Comparison of ENCODE assay signal across 8 cellular contexts in genomic region chr6:57089687-57090457, GRCh38. TPM values are rescaled to one million over a fixed set of nuclear protein-coding genes. Genes with fewer than 3 reads are reported as not detected.
DNase-seq lines count a peak whose midpoint lies in the region; TF ChIP-seq lines count a peak whose summit lies in the region.

Gene ZNF451 (plus strand): TSS chr6:57090188. CDS start chr6:57090254, 66 bp downstream.

- no peaks in the 10 kb centered on the region for H3K27me3 ChIP-seq in effector memory CD4-positive, alpha-beta T cell (replicated peaks; ENCODE audit: control insufficient read depth, insufficient read depth, low read length, poor library complexity, severe bottlenecking)

- H3K4me1 ChIP-seq in effector memory CD4-positive, alpha-beta T cell (ENCODE audit: control insufficient read depth, insufficient read depth, low read length, poor library complexity, severe bottlenecking), result peaks cover 10% of the 10 kb centered on the region

- CTCF ChIA-PET in activated CD8-positive, alpha-beta memory T cell treated with anti-CD3 and anti-CD28 coated beads for 36 hours (lab: Charles Lee), result no interaction called here

- peak within 1 kb of the TSS; percentile 49 for H3K4me3 ChIP-seq in effector memory CD4-positive, alpha-beta T cell (ENCODE audit: insufficient read depth, low read depth, low read length, poor library complexity, severe bottlenecking)

- peak within 1 kb of the TSS; percentile 31 for H3K27ac ChIP-seq in effector memory CD4-positive, alpha-beta T cell (ENCODE audit: insufficient read depth, low read length, poor library complexity, severe bottlenecking)

- no peaks in the 10 kb centered on the region for H3K9me3 ChIP-seq in effector memory CD4-positive, alpha-beta T cell (ENCODE audit: control insufficient read depth, low read length)

- DNase-seq in CMK (ENCODE audit: low read depth), result peak; percentile 87
- peak; percentile 93 for DNase-seq in GM20000 (ENCODE audit: low spot score)
- peak; percentile 93 for DNase-seq in HT-29 (ENCODE audit: low spot score)
- peak; percentile 94 to 96 for DNase-seq in NOMO-1 (lab: John Stamatoyannopoulos, UW; ENCODE audit: unreplicated experiment in 2 of 2)
- peak; percentile 90 to 95 (median 94) for DNase-seq in effector memory CD4-positive, alpha-beta T cell
- peak; percentile 98 for DNase-seq in medulla oblongata (ENCODE audit: extremely low spot score)
- peak; percentile 93 for DNase-seq in stimulated activated CD8-positive, alpha-beta memory T cell treated with anti-CD3 and anti-CD28 coated beads, Interleukin-12 subunit alpha, Interleukin-12 subunit beta, amount 100 ng/mL, for 1 hour (ENCODE audit: low read depth)

- POLR2A ChIA-PET in activated CD8-positive, alpha-beta memory T cell treated with anti-CD3 and anti-CD28 coated beads for 36 hours (lab: Charles Lee), result no interaction called here

- no peak for TF ChIP-seq CTCF in GM20000 (IDR thresholded peaks at IDR 0.05; ENCODE audit: extremely low read depth, missing control alignments)

- H3K36me3 ChIP-seq in effector memory CD4-positive, alpha-beta T cell (ENCODE audit: control insufficient read depth, insufficient read depth, low read length), result no peaks in the 10 kb centered on the region

RNA-seq across cellular contexts. Expression of gene ZNF451, which starts in this region (rescaled TPM):
- total RNA-seq in HT-29 (2014; rRNA removed; shearing (Covaris generic)), result 16.6 and 23.1 TPM in 2 replicates
- total RNA-seq in activated CD8-positive, alpha-beta memory T cell treated with anti-CD3 and anti-CD28 coated beads for 36 hours, result 10 to 100 TPM; 48.7 to 50.6 TPM

Comparison
In these comparisons a context has a peak if more than half of its experiments do, and no peak if none do; other contexts are left out.
1. Peak in every context shown above with its lines: DNase-seq, H3K4me3 ChIP-seq and H3K27ac ChIP-seq.